ENCODE assay signal across 7 cellular contexts in the genomic region with DNA sequence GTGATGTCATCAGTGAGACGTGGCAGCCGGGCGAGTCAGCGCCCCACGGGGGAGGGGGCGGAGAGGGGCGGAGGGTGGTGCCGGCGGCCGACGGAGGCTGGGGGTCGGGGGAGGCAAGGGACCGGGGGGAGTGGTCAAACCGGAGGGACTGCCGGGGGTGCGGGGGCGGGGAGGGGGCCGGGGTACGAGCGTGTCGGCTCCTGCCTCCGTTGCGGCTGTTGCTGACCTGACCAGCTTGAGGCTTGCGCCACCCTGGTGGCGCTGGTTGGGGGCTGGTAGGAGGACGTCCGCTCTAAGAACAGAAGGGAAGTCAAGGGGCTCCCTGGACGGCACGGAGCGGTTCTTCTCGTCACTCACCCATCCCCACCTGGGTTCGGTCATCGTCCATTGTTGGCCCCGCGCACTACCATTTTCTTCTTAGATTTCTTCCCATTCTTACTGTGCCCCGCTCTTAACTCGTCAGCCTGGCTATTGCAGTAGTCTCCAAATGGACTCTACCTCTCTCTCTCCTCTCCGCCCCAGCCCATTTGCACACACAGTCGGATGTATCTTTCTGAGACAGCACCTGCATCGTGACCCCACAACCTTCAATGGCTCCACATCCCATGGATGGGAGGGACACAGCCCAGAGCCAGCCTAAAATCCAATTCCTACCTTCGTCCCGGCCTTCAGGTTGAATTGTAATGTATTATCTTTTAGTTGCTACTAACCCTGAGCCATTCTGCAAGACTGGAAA. TPM values are rescaled to one million over a fixed set of nuclear protein-coding genes. Genes with fewer than 3 reads are reported as not detected.
DNase-seq lines count a peak whose midpoint lies in the region; ATAC-seq and TF ChIP-seq lines count a peak whose summit lies in the region.

No MANE protein-coding gene starts in this region.

- no peaks in the 10 kb centered on the region for H3K36me3 ChIP-seq in spleen

- peaks cover 13 to 19% of the 10 kb centered on the region in 2 donors for H3K36me3 Mint-ChIP-seq in activated naive CD4-positive, alpha-beta T cell treated with anti-CD3 and anti-CD28 coated beads, Interleukin-2, amount 50 U/mL, for 72 hours

- peak; percentile 32 for ATAC-seq in GM18498 (IDR thresholded peaks at IDR 0.05; ENCODE audit: unreplicated experiment)
- peak; percentile 26 for ATAC-seq in GM21737 (IDR thresholded peaks at IDR 0.05; ENCODE audit: unreplicated experiment)
- peak; percentile 6 to 26 for ATAC-seq in activated naive CD4-positive, alpha-beta T cell treated with anti-CD3 and anti-CD28 coated beads, Interleukin-2, amount 50 U/mL, for 72 hours

- H3K27ac Mint-ChIP-seq in activated naive CD4-positive, alpha-beta T cell treated with anti-CD3 and anti-CD28 coated beads, Interleukin-2, amount 50 U/mL, for 72 hours, result peak overlapping the region; percentile 98 to 99

- H3K27ac ChIP-seq in spleen, result peak overlapping the region; percentile 92 to 99 (median 97)

- H3K9me3 ChIP-seq in spleen, result no peaks in the 10 kb centered on the region

- H3K4me1 ChIP-seq in spleen, result peaks cover 32 to 45% (median 42%) of the 10 kb centered on the region in 6 donors

- H3K4me3 ChIP-seq in spleen, result peak overlapping the region; percentile 47 to 94 (median 74)

- peak in 1 of 3 donors; percentile 37 for TF ChIP-seq POLR2A in spleen (IDR thresholded peaks at IDR 0.05)

- TF ChIP-seq CTCF in spleen (IDR thresholded peaks at IDR 0.05 in 8 of 11, conservative IDR thresholded peaks at IDR 0.05 in 3 of 11), result peak in 2 of 11 experiments; percentile 8 to 61

- in situ Hi-C loops in KBM-7 (cut with MboI; ENCODE audit: low pct_unique_long_range_greater_than_20kb, low sequenced_read_pairs), result no loop called here

- no peaks in the 10 kb centered on the region for H3K27me3 ChIP-seq in spleen (replicated peaks in 1 of 7)

- no peaks in the 10 kb centered on the region for H3K9me3 Mint-ChIP-seq in activated naive CD4-positive, alpha-beta T cell treated with anti-CD3 and anti-CD28 coated beads, Interleukin-2, amount 50 U/mL, for 72 hours

- DNase-seq in KBM-7 (peak; percentile 59), iPS DF 4.7 (ENCODE audit: extremely low read depth, low spot score) (peak; percentile 3), spleen (no peak), putamen (ENCODE audit: low spot score) (no peak)
- peak in 1 of 2 donors; percentile 22 for DNase-seq in activated naive CD4-positive, alpha-beta T cell treated with anti-CD3 and anti-CD28 coated beads, Interleukin-2, amount 50 U/mL, for 72 hours (ENCODE audit: low spot score in 2 of 2)

- 6 to 15% (median 9%) methylated on average over 20 to 42 of the region's 42 CpGs for WGBS in spleen, 5 donors

- intact Hi-C loops in spleen (cut with DNase I; ENCODE audit: low total_unique reads), result no loop called here

RNA-seq across cellular contexts. Expression of a gene that starts 0.7 kb away (rescaled TPM):
- total RNA-seq in activated naive CD4-positive, alpha-beta T cell treated with anti-CD3 and anti-CD28 coated beads, Interleukin-2, amount 50 U/mL, for 72 hours, result 10 to 100 TPM; 66.8 to 72.3 TPM
- 100 to 1,000 TPM in 2 of 7 donors, 10 to 100 TPM in 5; 83.9 to 101 (median 92.0) TPM for total RNA-seq in spleen
- polyA plus RNA-seq in spleen, result 10 to 100 TPM; 47.7 to 83.0 (median 63.5) TPM

Comparison
In these comparisons a context has a peak if more than half of its experiments do, and no peak if none do; other contexts are left out.
1. DNase-seq: peak in KBM-7 (single experiment) and iPS DF 4.7 (single experiment); none in spleen (single experiment) and putamen (single experiment).
2. Peak in every context shown above with its lines, with median percentiles within 50 percentile points of each other: ATAC-seq.